In genomic region chr11:121127809-121128208, GRCh38 we compare ENCODE assay signal across 8 cellular contexts. TPM values are rescaled to one million over a fixed set of nuclear protein-coding genes. Genes with fewer than 3 reads are reported as not detected.
"Had no signal": no experiment of that assay in that cellular context is flagged by ENCODE, and none has a peak within 500 bp of the region (broad histone marks: within the 10 kb centered on the region; RNA-seq: fewer than 3 reads in every experiment).

No MANE protein-coding gene starts in this region.

- FAIRE-seq: HepG2 had no signal

- H3K36me3 ChIP-seq: HAP-1 had no signal

- H3K4me3 ChIP-seq: GM23338, HAP-1 had no signal

- H2AFZ ChIP-seq: GM23338 had no signal

- H3K27ac ChIP-seq: HL-60 had no signal

- H3K4me3 Mint-ChIP-seq: GM23338, HFFc6, IgD-negative memory B cell had no signal

- H3K9me3 ChIP-seq: HAP-1 had no signal

- H3K27ac Mint-ChIP-seq: GM23338, HFFc6, IgD-negative memory B cell had no signal

- H3K4me2 ChIP-seq: GM23338 had no signal

- H3K4me1 ChIP-seq: HAP-1 had no signal

- DNase-seq: HFFc6, KG1 had no signal

- ATAC-seq: GM23338, HCT116, HepG2 had no signal

- H3K36me3 Mint-ChIP-seq: IgD-negative memory B cell had no signal

RNA-seq across cellular contexts. Expression of gene TECTA, which starts 26.8 kb away (rescaled TPM):
- polyA plus RNA-seq: IgD-negative memory B cell had no signal
